ENCODE assay signal across 8 cellular contexts in the genomic region with DNA sequence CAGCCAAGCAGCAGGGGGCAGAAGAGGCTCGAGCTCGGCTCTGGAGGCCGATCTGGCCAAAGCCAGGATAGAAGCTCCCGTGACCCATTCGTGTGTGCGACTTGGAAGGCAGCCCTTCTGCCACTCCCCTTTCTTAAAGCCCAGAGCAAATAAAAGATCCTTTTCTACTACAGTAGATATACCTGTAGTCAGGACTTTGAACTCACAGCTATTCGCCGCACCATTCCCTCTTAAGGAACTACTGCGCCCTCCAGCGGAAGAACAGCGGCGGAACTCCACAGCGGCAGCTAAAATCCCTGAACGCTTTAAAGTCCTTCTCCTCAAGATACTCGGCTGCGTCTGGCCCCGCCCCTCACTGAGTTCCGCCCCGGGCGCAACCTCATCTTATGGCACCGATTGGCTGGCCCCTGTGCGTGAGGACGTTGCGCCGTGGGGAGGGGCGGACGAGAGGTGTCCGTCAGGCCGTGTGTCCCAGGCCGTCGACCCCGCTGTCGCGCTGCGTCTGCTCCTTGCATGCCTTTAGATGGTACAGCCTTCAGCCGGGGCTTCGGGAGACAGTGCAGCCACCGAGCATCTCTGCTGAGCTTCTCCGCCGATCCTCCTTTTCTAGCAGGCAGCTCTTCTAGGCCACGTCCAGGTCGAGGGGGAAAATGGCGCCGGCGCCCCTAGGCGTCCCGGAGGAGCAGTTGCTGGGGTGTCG. TPM values are rescaled to one million over a fixed set of nuclear protein-coding genes. Genes with fewer than 3 reads are reported as not detected.
DNase-seq lines count a peak whose midpoint lies in the region; ATAC-seq and FAIRE-seq lines count a peak whose summit lies in the region.

A gene with protein sequence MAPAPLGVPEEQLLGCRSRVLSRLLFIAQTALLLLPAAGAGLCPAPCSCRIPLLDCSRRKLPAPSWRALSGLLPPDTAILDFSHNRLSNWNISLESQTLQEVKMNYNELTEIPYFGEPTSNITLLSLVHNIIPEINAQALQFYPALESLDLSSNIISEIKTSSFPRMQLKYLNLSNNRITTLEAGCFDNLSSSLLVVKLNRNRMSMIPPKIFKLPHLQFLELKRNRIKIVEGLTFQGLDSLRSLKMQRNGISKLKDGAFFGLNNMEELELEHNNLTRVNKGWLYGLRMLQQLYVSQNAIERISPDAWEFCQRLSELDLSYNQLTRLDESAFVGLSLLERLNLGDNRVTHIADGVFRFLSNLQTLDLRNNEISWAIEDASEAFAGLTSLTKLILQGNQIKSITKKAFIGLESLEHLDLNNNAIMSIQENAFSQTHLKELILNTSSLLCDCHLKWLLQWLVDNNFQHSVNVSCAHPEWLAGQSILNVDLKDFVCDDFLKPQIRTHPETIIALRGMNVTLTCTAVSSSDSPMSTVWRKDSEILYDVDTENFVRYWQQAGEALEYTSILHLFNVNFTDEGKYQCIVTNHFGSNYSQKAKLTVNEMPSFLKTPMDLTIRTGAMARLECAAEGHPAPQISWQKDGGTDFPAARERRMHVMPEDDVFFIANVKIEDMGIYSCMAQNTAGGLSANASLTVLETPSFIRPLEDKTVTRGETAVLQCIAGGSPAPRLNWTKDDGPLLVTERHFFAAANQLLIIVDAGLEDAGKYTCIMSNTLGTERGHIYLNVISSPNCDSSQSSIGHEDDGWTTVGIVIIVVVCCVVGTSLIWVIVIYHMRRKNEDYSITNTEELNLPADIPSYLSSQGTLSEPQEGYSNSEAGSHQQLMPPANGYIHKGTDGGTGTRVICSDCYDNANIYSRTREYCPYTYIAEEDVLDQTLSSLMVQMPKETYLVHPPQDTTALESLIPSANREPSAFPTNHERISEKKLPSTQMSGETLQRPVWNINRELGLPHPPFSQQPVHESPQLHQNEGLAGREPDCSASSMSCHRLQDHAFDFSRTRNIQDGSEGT (plus strand): TSS at position 442 of the 700 bp plus-strand sequence. CDS start 209 bp downstream, at position 651.

- H3K9me3 ChIP-seq in BLaER1 = no peaks in the 10 kb centered on the region

- CTCF ChIA-PET in activated CD4-positive, alpha-beta T cell treated with anti-CD3 and anti-CD28 coated beads for 36 hours (lab: Charles Lee) = interaction anchor here (0.6 to 2.5 kb wide), 71 partner anchors 9 to 1708 kb away, joined by 3 to 27 read pairs (median 5); partner anchors contain the start of genes AP4B1, MAGI3, PPM1J and RSBN1

- peaks cover 7% of the 10 kb centered on the region for H3K36me3 Mint-ChIP-seq in activated CD4-positive, alpha-beta T cell treated with anti-CD3 and anti-CD28 coated beads for 36 hours (ENCODE audit: low read depth)

- peak within 1 kb of the TSS; percentile 90 for H3K27ac Mint-ChIP-seq in activated CD4-positive, alpha-beta T cell treated with anti-CD3 and anti-CD28 coated beads for 36 hours

- no peaks in the 10 kb centered on the region for H3K9me3 Mint-ChIP-seq in activated CD4-positive, alpha-beta T cell treated with anti-CD3 and anti-CD28 coated beads for 36 hours (ENCODE audit: low read depth)

- H3K4me3 ChIP-seq in BLaER1 = peak within 1 kb of the TSS; percentile 95

- H3K27ac ChIP-seq in BLaER1 = peak within 1 kb of the TSS; percentile 88

- H3K27me3 ChIP-seq in BLaER1 = no peaks in the 10 kb centered on the region

- H3K4me1 Mint-ChIP-seq in activated CD4-positive, alpha-beta T cell treated with anti-CD3 and anti-CD28 coated beads for 36 hours = peaks cover 29% of the 10 kb centered on the region

- peaks cover 18% of the 10 kb centered on the region for H3K36me3 ChIP-seq in BLaER1

- H3K27me3 Mint-ChIP-seq in activated CD4-positive, alpha-beta T cell treated with anti-CD3 and anti-CD28 coated beads for 36 hours = no peaks in the 10 kb centered on the region

- peak within 1 kb of the TSS; percentile 98 for H3K4me3 Mint-ChIP-seq in activated CD4-positive, alpha-beta T cell treated with anti-CD3 and anti-CD28 coated beads for 36 hours

- peak within 1 kb of the TSS; percentile 80 for H3K4me2 ChIP-seq in BLaER1

- peak; percentile 91 for ATAC-seq in HG03457 (IDR thresholded peaks at IDR 0.05; ENCODE audit: unreplicated experiment)
- ATAC-seq in activated CD4-positive, alpha-beta T cell treated with anti-CD3 and anti-CD28 coated beads for 36 hours = peak; percentile 98

- FAIRE-seq in GM19239 (lab: Jason Lieb, UNC) (peak; percentile 97), colon (lab: Jason Lieb, UNC) (peak; percentile 18)

- peak; percentile 78 for DNase-seq in GM19239 (ENCODE audit: insufficient read length, low spot score)
- peak; percentile 97 for DNase-seq in NCI-H524 (lab: John Stamatoyannopoulos, UW)
- DNase-seq in activated CD4-positive, alpha-beta T cell treated with anti-CD3 and anti-CD28 coated beads for 36 hours = peak; percentile 99
- peak; percentile 99 for DNase-seq in kidney tubule cell (ENCODE audit: low spot score)
- DNase-seq in stimulated activated CD4-positive, alpha-beta T cell treated with anti-CD3 and anti-CD28 coated beads, Interleukin-1b, Interleukin-23, amount 100 ng/mL, for 24 hours (ENCODE audit: low read depth in 4 of 4, low spot score in 1 of 4) = peak; percentile 92 to 98 (median 96)

- peaks cover 41% of the 10 kb centered on the region for H4K20me1 ChIP-seq in BLaER1

- intact Hi-C loops in activated CD4-positive, alpha-beta T cell treated with anti-CD3 and anti-CD28 coated beads for 36 hours (cut with DNase I, micrococcal nuclease) = loop anchor here (2.0 to 5.0 kb wide), 11 partner anchors 116 to 1509 kb away; partner anchors contain the start of genes MAGI3 (in 2 of the 2), PPM1J (in 2 of the 2), SLC16A1 (in 2 of the 2) and BCAS2 (in 1 of the 2)

- POLR2A ChIA-PET in activated CD4-positive, alpha-beta T cell treated with anti-CD3 and anti-CD28 coated beads for 36 hours (lab: Charles Lee) = interaction anchor here (0.6 to 1.3 kb wide), 9 partner anchors 11 to 1358 kb away, joined by 3 to 8 read pairs (median 4); partner anchors contain the start of genes RSBN1 and SLC16A1

- peaks cover 28% of the 10 kb centered on the region for H3K4me1 ChIP-seq in BLaER1

- H3K9ac ChIP-seq in BLaER1 = peak within 1 kb of the TSS; percentile 94

RNA-seq across cellular contexts. Expression of the gene that starts here (rescaled TPM):
- 10 to 100 TPM in 1 of 2 experiments, 1 to 10 TPM in 1; 7.1 to 10.2 TPM for total RNA-seq in activated CD4-positive, alpha-beta T cell treated with anti-CD3 and anti-CD28 coated beads for 36 hours

Comparison
In these comparisons a context has a peak if more than half of its experiments do, and no peak if none do; other contexts are left out.
1. Peak in every context shown above with its lines: DNase-seq, ATAC-seq, H3K4me3 ChIP-seq and H3K27ac ChIP-seq.